In genomic region chr4:45662996-45663395, GRCh38 we compare ENCODE assay signal across 13 cellular contexts.
DNase-seq lines count a peak whose midpoint lies in the region; ATAC-seq and TF ChIP-seq lines count a peak whose summit lies in the region.
"Had no signal": no experiment of that assay in that cellular context is flagged by ENCODE, and none has a peak within 500 bp of the region (broad histone marks: within the 10 kb centered on the region; RNA-seq: fewer than 3 reads in every experiment).

No MANE protein-coding gene starts in this region.

- no peak for TF ChIP-seq CTCF in adrenal gland (IDR thresholded peaks at IDR 0.05)
- no peak for TF ChIP-seq CTCF in left ventricle myocardium inferior (IDR thresholded peaks at IDR 0.05; ENCODE audit: borderline replicate concordance)

- no peaks in the 10 kb centered on the region for H3K36me3 Mint-ChIP-seq in activated T-helper 17 cell treated with anti-CD3 and anti-CD28 coated beads, Interleukin-2, amount 50 U/mL, for 72 hours (ENCODE audit: low read depth)
- H3K36me3 Mint-ChIP-seq: activated naive CD8-positive, alpha-beta T cell had no signal

- TF ChIP-seq POLR2A in adrenal gland (IDR thresholded peaks at IDR 0.05) = no peak

- H3K4me3 ChIP-seq in adrenal gland = no peak overlapping the region
- no peak overlapping the region for H3K4me3 ChIP-seq in left ventricle myocardium inferior

- DNase-seq in NCI-H2171 treated with DMSO at 0.1 percent for 48 hours (lab: John Stamatoyannopoulos, UW) (peak; percentile 3), NCI-H2171 (lab: John Stamatoyannopoulos, UW) (no peak), adrenal gland (peak; percentile 15 to 76 (median 52)), left ventricle myocardium inferior (peak; percentile 48), superior temporal gyrus (ENCODE audit: extremely low spot score) (peak; percentile 68)
- DNase-seq: glutamatergic neuron, NCI-H82, WERI-Rb-1 had no signal

- WGBS in adrenal gland, 4 donors = 32 to 49% (median 36%) methylated on average over 1 of the region's 1 CpG

- no peak overlapping the region for H3K27ac Mint-ChIP-seq in activated T-helper 17 cell treated with anti-CD3 and anti-CD28 coated beads, Interleukin-2, amount 50 U/mL, for 72 hours
- H3K27ac Mint-ChIP-seq: activated naive CD8-positive, alpha-beta T cell; progenitor cell of endocrine pancreas had no signal

- H3K9me3 ChIP-seq in adrenal gland (replicated peaks in 1 of 3) = peaks cover 0 to 4% (median 0%) of the 10 kb centered on the region in 3 donors
- no peaks in the 10 kb centered on the region for H3K9me3 ChIP-seq in left ventricle myocardium inferior (replicated peaks)

- intact Hi-C loops in adrenal gland (cut with DNase I) = no loop called here
- intact Hi-C loops in left ventricle myocardium inferior (cut with micrococcal nuclease) = no loop called here

- H3K27ac ChIP-seq in adrenal gland (no peak overlapping the region), left ventricle myocardium inferior (replicated peaks) (peak overlapping the region; percentile 75)
- H3K27ac ChIP-seq: WERI-Rb-1 had no signal

- H3K27me3 ChIP-seq in adrenal gland = no peaks in the 10 kb centered on the region
- no peaks in the 10 kb centered on the region for H3K27me3 ChIP-seq in left ventricle myocardium inferior (ENCODE audit: low read depth)

- no peaks in the 10 kb centered on the region for H3K27me3 Mint-ChIP-seq in activated T-helper 17 cell treated with anti-CD3 and anti-CD28 coated beads, Interleukin-2, amount 50 U/mL, for 72 hours
- H3K27me3 Mint-ChIP-seq: activated naive CD8-positive, alpha-beta T cell; progenitor cell of endocrine pancreas had no signal

- H3K4me1 Mint-ChIP-seq in activated T-helper 17 cell treated with anti-CD3 and anti-CD28 coated beads, Interleukin-2, amount 50 U/mL, for 72 hours = no peaks in the 10 kb centered on the region

- H3K36me3 ChIP-seq in adrenal gland (replicated peaks in 1 of 2) (no peaks in the 10 kb centered on the region), left ventricle myocardium inferior (no peaks in the 10 kb centered on the region)
- H3K36me3 ChIP-seq: WERI-Rb-1 had no signal

- no peak overlapping the region for H3K4me3 Mint-ChIP-seq in activated T-helper 17 cell treated with anti-CD3 and anti-CD28 coated beads, Interleukin-2, amount 50 U/mL, for 72 hours
- H3K4me3 Mint-ChIP-seq: activated naive CD8-positive, alpha-beta T cell had no signal

- no peaks in the 10 kb centered on the region for H3K4me1 ChIP-seq in adrenal gland (replicated peaks in 1 of 2)
- peaks cover 13% of the 10 kb centered on the region for H3K4me1 ChIP-seq in left ventricle myocardium inferior

- H3K9me3 Mint-ChIP-seq in activated T-helper 17 cell treated with anti-CD3 and anti-CD28 coated beads, Interleukin-2, amount 50 U/mL, for 72 hours = peaks cover 4% of the 10 kb centered on the region

- ATAC-seq in GM21447 (IDR thresholded peaks at IDR 0.05; ENCODE audit: unreplicated experiment) = no peak
- ATAC-seq in HG02973 (IDR thresholded peaks at IDR 0.05; ENCODE audit: unreplicated experiment) = no peak
- ATAC-seq in activated T-helper 17 cell treated with anti-CD3 and anti-CD28 coated beads, Interleukin-2, amount 50 U/mL, for 72 hours (replicated peaks) = no peak
